ENCODE assay signal across 1 cellular context in the genomic region with DNA sequence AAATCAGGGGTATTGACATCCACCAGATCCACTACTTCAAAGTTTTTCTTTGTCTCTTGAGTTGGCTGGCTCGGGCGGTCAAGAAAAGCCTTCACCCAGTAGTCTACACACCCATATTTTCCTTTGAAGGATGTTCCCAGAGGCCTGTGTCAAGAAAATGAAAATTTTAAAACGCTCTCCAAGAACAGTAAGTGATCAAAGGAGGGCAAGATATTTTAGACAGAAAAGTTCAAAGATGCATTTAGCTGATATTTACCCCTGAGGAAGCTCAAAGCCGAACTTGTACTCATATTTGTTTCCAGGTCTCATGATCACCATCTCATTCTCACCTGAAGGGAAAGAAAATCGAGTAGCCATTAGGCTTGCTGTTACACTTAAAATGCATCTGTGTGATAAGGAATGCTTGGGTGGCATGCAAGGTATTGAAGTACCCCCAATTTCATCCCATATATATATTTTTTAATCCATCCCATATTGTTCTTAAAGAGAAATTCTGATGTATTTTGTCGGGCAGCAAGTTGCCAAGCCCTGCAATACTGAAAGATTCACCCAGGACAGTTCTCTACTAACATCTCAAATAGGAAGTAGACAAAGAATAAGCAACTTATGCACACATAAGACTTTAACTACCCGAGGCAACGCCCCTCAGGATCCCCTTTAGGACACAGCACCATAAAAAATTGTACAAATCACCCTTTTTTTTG.
A peak's percentile ranks its signal among the peaks of the same experiment; 100 is the strongest.
TF ChIP-seq lines count a peak whose summit lies in the region.

No MANE protein-coding gene starts in this region.

TF ChIP-seq in K562, 482 proteins besides CTCF, POLR2A, EP300 and RAD21 (continued from another document and continues in another):
- TF ChIP-seq, protein P1, sequence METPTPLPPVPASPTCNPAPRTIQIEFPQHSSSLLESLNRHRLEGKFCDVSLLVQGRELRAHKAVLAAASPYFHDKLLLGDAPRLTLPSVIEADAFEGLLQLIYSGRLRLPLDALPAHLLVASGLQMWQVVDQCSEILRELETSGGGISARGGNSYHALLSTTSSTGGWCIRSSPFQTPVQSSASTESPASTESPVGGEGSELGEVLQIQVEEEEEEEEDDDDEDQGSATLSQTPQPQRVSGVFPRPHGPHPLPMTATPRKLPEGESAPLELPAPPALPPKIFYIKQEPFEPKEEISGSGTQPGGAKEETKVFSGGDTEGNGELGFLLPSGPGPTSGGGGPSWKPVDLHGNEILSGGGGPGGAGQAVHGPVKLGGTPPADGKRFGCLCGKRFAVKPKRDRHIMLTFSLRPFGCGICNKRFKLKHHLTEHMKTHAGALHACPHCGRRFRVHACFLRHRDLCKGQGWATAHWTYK (CRISPR knock-in tag; IDR thresholded peaks at IDR 0.05), result 0 out of 2 replicates have a peak, but pooled peaks have one; percentile 31
- TF ChIP-seq EP400 (IDR thresholded peaks at IDR 0.05), result no peak
- TF ChIP-seq CBFA2T3 (IDR thresholded peaks at IDR 0.05), result no peak
- TF ChIP-seq STAT5B (CRISPR knock-in tag; IDR thresholded peaks at IDR 0.05), result no peak
- no peak for TF ChIP-seq TEAD2 (tag; IDR thresholded peaks at IDR 0.05)
- peak; percentile 11; the same call in 1 of the 2 replicates for TF ChIP-seq ZBTB33 (CRISPR knock-in tag; IDR thresholded peaks at IDR 0.05)
- TF ChIP-seq NFIC (IDR thresholded peaks at IDR 0.05), result no peak
- TF ChIP-seq ZNF384 (IDR thresholded peaks at IDR 0.05; ENCODE audit: low read depth, low read length), result no peak
- TF ChIP-seq ZNF584 (CRISPR knock-in tag; IDR thresholded peaks at IDR 0.05; ENCODE audit: low read depth), result 0 out of 2 replicates have a peak, but pooled peaks have one; percentile 37
- TF ChIP-seq, protein P2, sequence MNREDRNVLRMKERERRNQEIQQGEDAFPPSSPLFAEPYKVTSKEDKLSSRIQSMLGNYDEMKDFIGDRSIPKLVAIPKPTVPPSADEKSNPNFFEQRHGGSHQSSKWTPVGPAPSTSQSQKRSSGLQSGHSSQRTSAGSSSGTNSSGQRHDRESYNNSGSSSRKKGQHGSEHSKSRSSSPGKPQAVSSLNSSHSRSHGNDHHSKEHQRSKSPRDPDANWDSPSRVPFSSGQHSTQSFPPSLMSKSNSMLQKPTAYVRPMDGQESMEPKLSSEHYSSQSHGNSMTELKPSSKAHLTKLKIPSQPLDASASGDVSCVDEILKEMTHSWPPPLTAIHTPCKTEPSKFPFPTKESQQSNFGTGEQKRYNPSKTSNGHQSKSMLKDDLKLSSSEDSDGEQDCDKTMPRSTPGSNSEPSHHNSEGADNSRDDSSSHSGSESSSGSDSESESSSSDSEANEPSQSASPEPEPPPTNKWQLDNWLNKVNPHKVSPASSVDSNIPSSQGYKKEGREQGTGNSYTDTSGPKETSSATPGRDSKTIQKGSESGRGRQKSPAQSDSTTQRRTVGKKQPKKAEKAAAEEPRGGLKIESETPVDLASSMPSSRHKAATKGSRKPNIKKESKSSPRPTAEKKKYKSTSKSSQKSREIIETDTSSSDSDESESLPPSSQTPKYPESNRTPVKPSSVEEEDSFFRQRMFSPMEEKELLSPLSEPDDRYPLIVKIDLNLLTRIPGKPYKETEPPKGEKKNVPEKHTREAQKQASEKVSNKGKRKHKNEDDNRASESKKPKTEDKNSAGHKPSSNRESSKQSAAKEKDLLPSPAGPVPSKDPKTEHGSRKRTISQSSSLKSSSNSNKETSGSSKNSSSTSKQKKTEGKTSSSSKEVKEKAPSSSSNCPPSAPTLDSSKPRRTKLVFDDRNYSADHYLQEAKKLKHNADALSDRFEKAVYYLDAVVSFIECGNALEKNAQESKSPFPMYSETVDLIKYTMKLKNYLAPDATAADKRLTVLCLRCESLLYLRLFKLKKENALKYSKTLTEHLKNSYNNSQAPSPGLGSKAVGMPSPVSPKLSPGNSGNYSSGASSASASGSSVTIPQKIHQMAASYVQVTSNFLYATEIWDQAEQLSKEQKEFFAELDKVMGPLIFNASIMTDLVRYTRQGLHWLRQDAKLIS (CRISPR knock-in tag; IDR thresholded peaks at IDR 0.05), result no peak
- TF ChIP-seq, protein P3, sequence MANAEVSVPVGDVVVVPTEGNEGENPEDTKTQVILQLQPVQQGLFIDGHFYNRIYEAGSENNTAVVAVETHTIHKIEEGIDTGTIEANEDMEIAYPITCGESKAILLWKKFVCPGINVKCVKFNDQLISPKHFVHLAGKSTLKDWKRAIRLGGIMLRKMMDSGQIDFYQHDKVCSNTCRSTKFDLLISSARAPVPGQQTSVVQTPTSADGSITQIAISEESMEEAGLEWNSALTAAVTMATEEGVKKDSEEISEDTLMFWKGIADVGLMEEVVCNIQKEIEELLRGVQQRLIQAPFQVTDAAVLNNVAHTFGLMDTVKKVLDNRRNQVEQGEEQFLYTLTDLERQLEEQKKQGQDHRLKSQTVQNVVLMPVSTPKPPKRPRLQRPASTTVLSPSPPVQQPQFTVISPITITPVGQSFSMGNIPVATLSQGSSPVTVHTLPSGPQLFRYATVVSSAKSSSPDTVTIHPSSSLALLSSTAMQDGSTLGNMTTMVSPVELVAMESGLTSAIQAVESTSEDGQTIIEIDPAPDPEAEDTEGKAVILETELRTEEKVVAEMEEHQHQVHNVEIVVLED (CRISPR knock-in tag; IDR thresholded peaks at IDR 0.05), result no peak
- TF ChIP-seq AFF1 (IDR thresholded peaks at IDR 0.05; ENCODE audit: low read depth in 1 of 2, partially characterized antibody in 2 of 2), result no peak
- TF ChIP-seq EGR1 (conservative IDR thresholded peaks at IDR 0.05), result no peak
- no peak for TF ChIP-seq ZNF511 (CRISPR knock-in tag; IDR thresholded peaks at IDR 0.05)
- TF ChIP-seq NCOA6 (IDR thresholded peaks at IDR 0.05), result no peak
- no peak for TF ChIP-seq HDAC6 (IDR thresholded peaks at IDR 0.05; ENCODE audit: low read depth, low read length)
- no peak for TF ChIP-seq SMARCA5 (IDR thresholded peaks at IDR 0.05)
- no peak for TF ChIP-seq ZBTB7A (IDR thresholded peaks at IDR 0.05; ENCODE audit: borderline replicate concordance, control insufficient read depth, low read depth, low read length)
- no peak for TF ChIP-seq KLF13 (tag; IDR thresholded peaks at IDR 0.05; ENCODE audit: borderline replicate concordance, low read depth)
- TF ChIP-seq ZKSCAN1 (IDR thresholded peaks at IDR 0.05; ENCODE audit: low read depth, low read length), result no peak
- no peak for TF ChIP-seq ZNF146 (CRISPR knock-in tag; IDR thresholded peaks at IDR 0.05; ENCODE audit: unreplicated experiment)
- 0 out of 2 replicates have a peak, but pooled peaks have one; percentile 7 for TF ChIP-seq ZNF444 (CRISPR knock-in tag; IDR thresholded peaks at IDR 0.05)
- TF ChIP-seq BCLAF1 (IDR thresholded peaks at IDR 0.05; ENCODE audit: borderline replicate concordance in 1 of 2, control insufficient read depth in 1 of 2, low read depth in 2 of 2, low read length in 1 of 2), result 0 out of 4 replicates have a peak, but pooled peaks of 1 of the 2 experiments have one; percentile 24
- TF ChIP-seq TAF7 (tag; IDR thresholded peaks at IDR 0.05), result no peak
- TF ChIP-seq, protein P4, sequence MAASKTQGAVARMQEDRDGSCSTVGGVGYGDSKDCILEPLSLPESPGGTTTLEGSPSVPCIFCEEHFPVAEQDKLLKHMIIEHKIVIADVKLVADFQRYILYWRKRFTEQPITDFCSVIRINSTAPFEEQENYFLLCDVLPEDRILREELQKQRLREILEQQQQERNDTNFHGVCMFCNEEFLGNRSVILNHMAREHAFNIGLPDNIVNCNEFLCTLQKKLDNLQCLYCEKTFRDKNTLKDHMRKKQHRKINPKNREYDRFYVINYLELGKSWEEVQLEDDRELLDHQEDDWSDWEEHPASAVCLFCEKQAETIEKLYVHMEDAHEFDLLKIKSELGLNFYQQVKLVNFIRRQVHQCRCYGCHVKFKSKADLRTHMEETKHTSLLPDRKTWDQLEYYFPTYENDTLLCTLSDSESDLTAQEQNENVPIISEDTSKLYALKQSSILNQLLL (CRISPR knock-in tag; IDR thresholded peaks at IDR 0.05; ENCODE audit: borderline replicate concordance), result no peak
- TF ChIP-seq HDAC3 (IDR thresholded peaks at IDR 0.05; ENCODE audit: borderline replicate concordance, partially characterized antibody), result no peak
- TF ChIP-seq ZNF3 (CRISPR knock-in tag; IDR thresholded peaks at IDR 0.05), result 0 out of 2 replicates have a peak, but pooled peaks have one; percentile 14
- TF ChIP-seq, protein P5, sequence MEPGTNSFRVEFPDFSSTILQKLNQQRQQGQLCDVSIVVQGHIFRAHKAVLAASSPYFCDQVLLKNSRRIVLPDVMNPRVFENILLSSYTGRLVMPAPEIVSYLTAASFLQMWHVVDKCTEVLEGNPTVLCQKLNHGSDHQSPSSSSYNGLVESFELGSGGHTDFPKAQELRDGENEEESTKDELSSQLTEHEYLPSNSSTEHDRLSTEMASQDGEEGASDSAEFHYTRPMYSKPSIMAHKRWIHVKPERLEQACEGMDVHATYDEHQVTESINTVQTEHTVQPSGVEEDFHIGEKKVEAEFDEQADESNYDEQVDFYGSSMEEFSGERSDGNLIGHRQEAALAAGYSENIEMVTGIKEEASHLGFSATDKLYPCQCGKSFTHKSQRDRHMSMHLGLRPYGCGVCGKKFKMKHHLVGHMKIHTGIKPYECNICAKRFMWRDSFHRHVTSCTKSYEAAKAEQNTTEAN (CRISPR knock-in tag; IDR thresholded peaks at IDR 0.05), result no peak
- TF ChIP-seq ELF4 (CRISPR knock-in tag; IDR thresholded peaks at IDR 0.05), result 0 out of 2 replicates have a peak, but pooled peaks have one; percentile 64
- no peak for TF ChIP-seq HCFC1 (IDR thresholded peaks at IDR 0.05; ENCODE audit: low read depth, low read length)
- TF ChIP-seq RBM17 (IDR thresholded peaks at IDR 0.05; ENCODE audit: borderline replicate concordance, low read depth, low read length), result no peak
- TF ChIP-seq ZFX (CRISPR knock-in tag; IDR thresholded peaks at IDR 0.05), result no peak
- no peak for TF ChIP-seq ZNF785 (CRISPR knock-in tag; IDR thresholded peaks at IDR 0.05)
- peak; percentile 81; the same call in 1 of the 2 replicates for TF ChIP-seq ILF3 (IDR thresholded peaks at IDR 0.05; ENCODE audit: borderline replicate concordance)
- no peak for TF ChIP-seq PHTF2 (CRISPR knock-in tag; IDR thresholded peaks at IDR 0.05)
- TF ChIP-seq PTRF (tag; IDR thresholded peaks at IDR 0.05), result no peak
- TF ChIP-seq BRCA1 (IDR thresholded peaks at IDR 0.05), result no peak
- TF ChIP-seq BRCA1 (CRISPR knock-in tag; IDR thresholded peaks at IDR 0.05), result no peak
- no peak for TF ChIP-seq SOX6 (IDR thresholded peaks at IDR 0.05)
- no peak for TF ChIP-seq FOXA1 (IDR thresholded peaks at IDR 0.05; ENCODE audit: borderline replicate concordance)
